Comparison of ENCODE assay signal across 27 cellular contexts in the genomic region with DNA sequence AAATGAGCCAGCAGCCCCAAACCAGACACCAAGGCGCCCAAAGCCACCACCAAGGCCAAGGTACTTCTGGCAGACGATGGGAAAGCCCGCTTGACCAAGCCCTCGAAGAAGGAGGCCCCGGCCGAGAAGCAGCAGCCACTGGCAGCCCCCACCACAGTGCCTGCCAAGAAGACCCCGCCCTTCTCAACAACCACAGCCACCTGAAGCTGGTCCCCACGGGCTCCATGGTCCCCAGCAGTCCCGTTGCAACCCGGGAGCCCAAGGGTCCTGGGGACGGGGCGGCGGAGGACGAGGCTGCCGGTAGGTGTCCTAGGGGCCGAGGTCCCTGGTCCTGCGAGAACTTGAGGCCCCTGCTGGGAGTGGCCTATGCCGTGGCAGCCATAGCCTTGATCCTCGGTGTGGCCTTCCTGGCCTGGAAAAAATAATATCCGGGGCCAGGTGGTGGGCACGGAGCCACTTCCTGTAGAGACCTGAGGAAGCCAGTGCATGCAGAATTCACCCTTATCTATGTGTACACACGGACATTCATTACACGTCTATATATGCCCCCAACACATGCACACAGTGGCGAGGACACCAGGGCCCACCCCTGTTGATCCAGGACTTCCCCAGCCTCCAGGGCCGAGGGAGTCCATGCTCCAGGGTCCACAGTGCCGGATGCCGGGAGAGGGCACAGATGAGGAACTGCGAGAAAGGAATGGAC. TPM values are rescaled to one million over a fixed set of nuclear protein-coding genes. Genes with fewer than 3 reads are reported as not detected.
"Had no signal": no experiment of that assay in that cellular context is flagged by ENCODE, and none has a peak within 500 bp of the region (broad histone marks: within the 10 kb centered on the region; RNA-seq: fewer than 3 reads in every experiment).

No MANE protein-coding gene starts in this region.

- DNase-seq: activated B cell treated with CpG ODN at 0.5 μM for 24 hours; activated CD4-positive, alpha-beta T cell treated with anti-CD3 and anti-CD28 coated beads for 1 hour; activated CD4-positive, alpha-beta T cell treated with anti-CD3 and anti-CD28 coated beads, Interleukin-2, amount 10 ng/mL, durations not matched to agents 24 days and 14 days; activated CD4-positive, alpha-beta T cell treated with anti-CD3 and anti-CD28 coated beads, Interleukin-2, amount 50 U/mL, for 48 hours; activated gamma-delta T cell; activated naive CD4-positive, alpha-beta T cell treated with anti-CD3 and anti-CD28 coated beads, Interleukin-2, amount 10 ng/mL, durations not matched to agents 7 days and 5 days; activated naive CD8-positive, alpha-beta T cell treated with anti-CD3 and anti-CD28 coated beads for 36 hours; activated T-cell treated with anti-CD3 and anti-CD28 coated beads for 4 hours; activated T-cell treated with anti-CD3 and anti-CD28 coated beads, Interleukin-2, amount 50 U/mL, for 48 hours; KG1; NCI-H1092; NCI-H1930; NCI-H2107; NCI-H345; NCI-H510A; NCI-H526 treated with DMSO at 0.1 percent for 48 hours; OCI-M1; RPMI8226; T-cell; T-helper 2 cell; T1000 had no signal

- ATAC-seq: activated T-helper 17 cell treated with anti-CD3 and anti-CD28 coated beads, Interleukin-2, amount 50 U/mL, for 72 hours; Right ventricle myocardium inferior had no signal

- H3K27ac ChIP-seq: SK-N-MC had no signal

- H3K4me3 ChIP-seq: SK-N-MC had no signal

RNA-seq across cellular contexts. Expression of gene C1QTNF9, which starts 13.8 kb away (rescaled TPM):
- total RNA-seq: activated B cell treated with CpG ODN at 0.5 μM for 24 hours; activated CD4-positive, alpha-beta T cell treated with anti-CD3 and anti-CD28 coated beads, Interleukin-2, amount 10 ng/mL, durations not matched to agents 24 days and 14 days; activated CD8-positive, alpha-beta memory T cell treated with anti-CD3 and anti-CD28 coated beads for 36 hours; activated naive CD8-positive, alpha-beta T cell treated with anti-CD3 and anti-CD28 coated beads for 36 hours; activated T-helper 17 cell treated with anti-CD3 and anti-CD28 coated beads, Interleukin-2, amount 50 U/mL, for 72 hours; LHCN-M2; M059J had no signal
